9 cellular contexts compared by ENCODE assay signal in the genomic region with DNA sequence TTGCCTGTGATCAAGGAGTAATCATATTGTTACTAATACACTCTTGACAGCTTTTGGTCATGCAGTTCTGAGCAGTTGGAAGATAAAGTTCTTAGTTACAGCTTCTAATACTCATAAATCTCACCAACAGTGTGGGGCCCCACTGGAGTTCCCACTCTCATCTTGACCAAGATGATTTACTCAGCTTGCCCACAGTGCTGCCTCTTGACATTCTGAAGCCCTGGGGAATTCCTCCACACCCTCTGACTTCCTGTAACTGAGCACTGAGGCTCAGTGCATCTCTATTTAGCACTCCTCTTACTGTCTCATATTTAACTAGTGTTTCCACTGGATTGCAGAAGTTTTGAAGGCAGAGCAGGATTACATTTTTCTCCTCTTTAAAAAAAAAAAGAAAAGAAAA. TPM values are rescaled to one million over a fixed set of nuclear protein-coding genes. Genes with fewer than 3 reads are reported as not detected.
DNase-seq lines count a peak whose midpoint lies in the region; ATAC-seq and TF ChIP-seq lines count a peak whose summit lies in the region.
"Had no signal": no experiment of that assay in that cellular context is flagged by ENCODE, and none has a peak within 500 bp of the region (broad histone marks: within the 10 kb centered on the region; RNA-seq: fewer than 3 reads in every experiment).

No MANE protein-coding gene starts in this region.

- H3K27ac ChIP-seq in right cardiac atrium (ENCODE audit: low read length): peak overlapping the region; percentile 17
- no peak overlapping the region for H3K27ac ChIP-seq in endodermal cell (ENCODE audit: low read depth, low read length)

- peaks cover 37% of the 10 kb centered on the region for H3K4me1 Mint-ChIP-seq in endodermal cell

- intact Hi-C loops in right cardiac atrium (cut with DNase I): no loop called here

- H3K27me3 ChIP-seq in right cardiac atrium (ENCODE audit: control insufficient read depth, insufficient read depth): no peaks in the 10 kb centered on the region
- no peaks in the 10 kb centered on the region for H3K27me3 ChIP-seq in endodermal cell (ENCODE audit: control insufficient read depth, insufficient read depth, low read length, poor library complexity, severe bottlenecking)

- H3K9ac ChIP-seq in endodermal cell (ENCODE audit: extremely low read depth, low read length, poor library complexity, severe bottlenecking): no peak overlapping the region

- H3K36me3 Mint-ChIP-seq in endodermal cell (ENCODE audit: low read depth): peaks cover 2% of the 10 kb centered on the region

- H3K4me1 ChIP-seq in right cardiac atrium (ENCODE audit: control insufficient read depth, insufficient read depth, low read length) (peaks cover 2% of the 10 kb centered on the region), endodermal cell (ENCODE audit: control insufficient read depth, insufficient read depth, low read length) (no peaks in the 10 kb centered on the region)

- DNase-seq in NOMO-1 treated with DMSO at 0.1 percent for 48 hours (lab: John Stamatoyannopoulos, UW; ENCODE audit: unreplicated experiment) (peak; percentile 82), right cardiac atrium (peak in 2 of 3 donors; percentile 37 to 41), endodermal cell (no peak), GM19240 (ENCODE audit: insufficient read length, low spot score) (no peak)
- peak; percentile 50 for DNase-seq in activated T-cell treated with anti-CD3 and anti-CD28 coated beads, Interleukin-2, amount 50 U/mL, for 1 hour
- peak; percentile 50 to 72 (median 69) for DNase-seq in stimulated activated CD4-positive, alpha-beta T cell treated with anti-CD3 and anti-CD28 coated beads, TNF-alpha, amount 100 ng/mL, for 24 hours (ENCODE audit: low read depth in 3 of 3)

- TF ChIP-seq CTCF in endodermal cell (conservative IDR thresholded peaks at IDR 0.05): no peak

- H3K27ac Mint-ChIP-seq in endodermal cell: no peak overlapping the region

- no peaks in the 10 kb centered on the region for H3K27me3 Mint-ChIP-seq in endodermal cell (ENCODE audit: insufficient read depth)

- H3K9me3 ChIP-seq in right cardiac atrium (ENCODE audit: control insufficient read depth, low read length) (no peaks in the 10 kb centered on the region), endodermal cell (ENCODE audit: control insufficient read depth, low read length) (no peaks in the 10 kb centered on the region)

- H3K36me3 ChIP-seq in endodermal cell (ENCODE audit: control insufficient read depth, insufficient read depth, low read length): no peaks in the 10 kb centered on the region

- ATAC-seq in GM18508 (IDR thresholded peaks at IDR 0.05; ENCODE audit: insufficient read depth, unreplicated experiment) (peak; percentile 62), HG02678 (IDR thresholded peaks at IDR 0.05; ENCODE audit: unreplicated experiment) (peak; percentile 58), right cardiac atrium (no peak)

- H3K9me3 Mint-ChIP-seq in endodermal cell: no peaks in the 10 kb centered on the region

- H3K4me3 ChIP-seq in right cardiac atrium (ENCODE audit: low read length): no peak overlapping the region
- H3K4me3 ChIP-seq in endodermal cell (ENCODE audit: low read length): no peak overlapping the region

- no peak overlapping the region for H3K4me3 Mint-ChIP-seq in endodermal cell

RNA-seq across cellular contexts. Expression of gene ARL6IP5, which starts 1.9 kb away (rescaled TPM):
- total RNA-seq in right cardiac atrium (100 to 1,000 TPM; 162 to 233 (median 227) TPM), endodermal cell (10 to 100 TPM; 20.6 to 28.7 TPM)
- 261 TPM for polyA plus RNA-seq in right cardiac atrium
- 90.1 TPM for polyA plus RNA-seq in endodermal cell (2013, experiment 1 of 2)
- polyA plus RNA-seq in endodermal cell (2013, experiment 2 of 2): 87.1 TPM

RNA-seq across cellular contexts. Expression of gene UBA3, which starts 2.6 kb away (rescaled TPM):
- total RNA-seq in right cardiac atrium (10 to 100 TPM; 63.8 to 67.5 (median 65.2) TPM), endodermal cell (10 to 100 TPM; 74.6 to 76.6 TPM)
- 51.4 TPM for polyA plus RNA-seq in right cardiac atrium
- polyA plus RNA-seq in endodermal cell (2013, experiment 1 of 2): 68.2 TPM
- 70.3 TPM for polyA plus RNA-seq in endodermal cell (2013, experiment 2 of 2)

RNA-seq across cellular contexts. Expression of gene TMF1, which starts 30.7 kb away (rescaled TPM):
- 10 to 100 TPM; 21.1 to 28.5 (median 22.5) TPM for total RNA-seq in right cardiac atrium
- polyA plus RNA-seq in right cardiac atrium: 6.7 TPM
- 10 to 100 TPM; 25.6 to 31.3 TPM for total RNA-seq in endodermal cell
- polyA plus RNA-seq in endodermal cell (2013, experiment 1 of 2): 23.4 TPM
- 22.3 TPM for polyA plus RNA-seq in endodermal cell (2013, experiment 2 of 2)

RNA-seq across cellular contexts. Expression of gene LMOD3, which starts 39.6 kb away (rescaled TPM):
- total RNA-seq in right cardiac atrium (100 to 1,000 TPM in 1 of 4 donors, 10 to 100 TPM in 3; 44.1 to 127 (median 62.9) TPM), endodermal cell (not detected)
- 64.0 TPM for polyA plus RNA-seq in right cardiac atrium
- not detected for polyA plus RNA-seq in endodermal cell (2013, experiment 1 of 2)
- polyA plus RNA-seq in endodermal cell (2013, experiment 2 of 2): not detected
- total RNA-seq: glomerular endothelial cell had no signal

Comparison
In these comparisons a context has a peak if more than half of its experiments do, and no peak if none do; other contexts are left out.
1. ATAC-seq: peak in GM18508 (single experiment) and HG02678 (single experiment); none in right cardiac atrium (0 of 2).
2. DNase-seq: peak in NOMO-1 treated with DMSO at 0.1 percent for 48 hours (single experiment), activated T-cell treated with anti-CD3 and anti-CD28 coated beads, Interleukin-2, amount 50 U/mL, for 1 hour (single experiment), right cardiac atrium (2 of 3) and stimulated activated CD4-positive, alpha-beta T cell treated with anti-CD3 and anti-CD28 coated beads, TNF-alpha, amount 100 ng/mL, for 24 hours (3 of 3); none in endodermal cell (single experiment) and GM19240 (single experiment).
3. RNA of gene ARL6IP5, which starts 1.9 kb away (total RNA-seq): 162 to 233 TPM in right cardiac atrium; 20.6 to 28.7 TPM in endodermal cell; every median in the first group is over 4 times any median in the second.